Comparison of ENCODE assay signal across 8 cellular contexts in the genomic region with DNA sequence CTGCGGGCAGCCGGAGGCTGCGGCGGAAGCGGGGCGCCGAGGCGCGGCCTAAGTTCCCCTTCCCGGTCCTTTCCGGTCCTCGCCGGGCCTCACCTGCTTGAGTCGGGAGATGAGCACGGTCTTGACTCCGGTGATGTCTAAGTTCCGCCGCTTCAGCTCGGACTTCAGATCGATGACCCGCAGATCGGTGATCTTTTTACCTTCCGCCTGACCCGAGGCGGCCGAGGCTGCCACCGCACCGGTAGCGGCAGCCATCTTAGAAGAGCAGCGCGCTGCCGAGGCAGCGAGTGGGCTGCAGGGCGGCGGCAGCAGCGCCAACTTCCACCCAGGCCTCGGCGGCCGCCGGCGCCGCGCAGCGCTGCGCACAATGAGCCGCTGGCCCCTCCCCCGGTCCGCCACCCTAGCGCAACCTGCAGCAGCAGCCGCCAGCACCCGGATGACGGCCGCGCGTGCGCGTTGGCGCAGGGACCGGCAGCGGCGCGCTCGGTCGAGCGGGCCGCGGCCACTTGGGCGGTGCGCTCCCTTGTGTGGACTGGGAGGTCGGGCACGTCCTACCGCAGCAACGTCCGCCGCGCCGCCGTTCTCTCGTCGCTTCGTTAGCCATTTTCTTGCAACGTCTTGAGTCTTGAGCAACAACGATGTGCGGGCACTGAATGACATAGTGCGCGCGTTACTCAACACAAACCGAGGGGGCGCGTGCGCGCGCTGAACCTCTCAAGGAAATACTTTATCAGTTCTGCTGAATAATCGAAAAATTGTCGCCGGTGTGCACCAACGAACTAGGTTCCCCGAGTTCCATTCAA. TPM values are rescaled to one million over a fixed set of nuclear protein-coding genes. Genes with fewer than 3 reads are reported as not detected.
DNase-seq lines count a peak whose midpoint lies in the region; ATAC-seq lines count a peak whose summit lies in the region.

TSS of gene SLTM (minus strand) at position 369 of the 803 bp plus-strand sequence. CDS start at position 255, 114 bp downstream.

- peaks cover 28% of the 10 kb centered on the region for H3K4me1 ChIP-seq in BLaER1

- peak; percentile 67 for DNase-seq in GM19240 (ENCODE audit: insufficient read length, low spot score)
- DNase-seq in NCI-H524 treated with DMSO at 0.1 percent for 48 hours (lab: John Stamatoyannopoulos, UW), result peak; percentile 92
- DNase-seq in activated CD4-positive, alpha-beta T cell treated with anti-CD3 and anti-CD28 coated beads for 4 hours, result peak; percentile 92 to 94
- DNase-seq in left colon, result peak; percentile 92 to 96
- peak; percentile 89 to 92 for DNase-seq in stimulated activated CD4-positive, alpha-beta T cell treated with anti-CD3 and anti-CD28 coated beads, Interleukin-1b, Interleukin-23, amount 100 ng/mL, for 4 hours (ENCODE audit: low read depth in 2 of 2)

- ATAC-seq in HG03457 (IDR thresholded peaks at IDR 0.05; ENCODE audit: unreplicated experiment) (peak; percentile 81), left colon (peak; percentile 89)

- H3K9me3 ChIP-seq in BLaER1, result no peaks in the 10 kb centered on the region

- H3K4me3 ChIP-seq in BLaER1, result peak within 1 kb of the TSS; percentile 98

- H3K27ac ChIP-seq in BLaER1 (peak within 1 kb of the TSS; percentile 100), cingulate gyrus (ENCODE audit: low read depth, low read length) (peak within 1 kb of the TSS; percentile 95)

- intact Hi-C loops in left colon (cut with DNase I, micrococcal nuclease), result loop anchor here in 1 of 2 donors (5.0 kb wide), 1 partner anchor 161 kb away; the partner anchor contains the start of gene MINDY2

- H4K20me1 ChIP-seq in BLaER1, result peaks cover 38% of the 10 kb centered on the region

- H3K27me3 ChIP-seq in BLaER1, result no peaks in the 10 kb centered on the region

- peak within 1 kb of the TSS; percentile 100 for H3K9ac ChIP-seq in BLaER1

- peak within 1 kb of the TSS; percentile 95 for H3K4me2 ChIP-seq in BLaER1

- H3K36me3 ChIP-seq in BLaER1, result peaks cover 23% of the 10 kb centered on the region

RNA-seq across cellular contexts. Expression of gene SLTM, which starts in this region (rescaled TPM):
- 10 to 100 TPM; 68.3 to 87.5 TPM for total RNA-seq in left colon

Comparison
In these comparisons a context has a peak if more than half of its experiments do, and no peak if none do; other contexts are left out.
1. Peak in every context shown above with its lines: DNase-seq, ATAC-seq, H3K4me3 ChIP-seq and H3K27ac ChIP-seq.